In genomic region chr1:115829023-115829674, GRCh38 we compare ENCODE assay signal across 8 cellular contexts. TPM values are rescaled to one million over a fixed set of nuclear protein-coding genes. Genes with fewer than 3 reads are reported as not detected.
A peak's percentile ranks its signal among the peaks of the same experiment; 100 is the strongest.
DNase-seq lines count a peak whose midpoint lies in the region; ATAC-seq lines count a peak whose summit lies in the region.

No MANE protein-coding gene starts in this region.

- H3K27me3 ChIP-seq in NT2/D1 (ENCODE audit: insufficient read depth, insufficient read length), result peaks cover 38% of the 10 kb centered on the region
- peaks cover 0 to 3% of the 10 kb centered on the region in 2 donors for H3K27me3 ChIP-seq in muscle layer of colon (ENCODE audit: control insufficient read depth in 1 of 2, insufficient read depth in 2 of 2, low read length in 2 of 2)

- H3K27ac Mint-ChIP-seq in effector memory CD8-positive, alpha-beta T cell, result no peak overlapping the region

- H3K4me1 Mint-ChIP-seq in effector memory CD8-positive, alpha-beta T cell (ENCODE audit: low read depth in 2 of 2), result peaks cover 0 to 8% of the 10 kb centered on the region in 2 donors

- no peak overlapping the region for H3K27ac ChIP-seq in muscle layer of colon (ENCODE audit: low read depth, low read length)

- H3K9me3 Mint-ChIP-seq in effector memory CD8-positive, alpha-beta T cell, result no peaks in the 10 kb centered on the region

- peak overlapping the region; percentile 58 to 72 for H3K4me3 Mint-ChIP-seq in effector memory CD8-positive, alpha-beta T cell

- peaks cover 3% of the 10 kb centered on the region for H3K36me3 Mint-ChIP-seq in effector memory CD8-positive, alpha-beta T cell (ENCODE audit: insufficient read depth)

- peak overlapping the region; percentile 36 for H3K4me3 ChIP-seq in NT2/D1 (ENCODE audit: insufficient read length, low read depth)
- peak overlapping the region; percentile 47 to 61 for H3K4me3 ChIP-seq in muscle layer of colon (ENCODE audit: low read depth in 1 of 2, low read length in 2 of 2)

- DNase-seq in EL, result peak; percentile 90
- DNase-seq in NT2/D1 (ENCODE audit: low read depth, low spot score), result no peak
- no peak for DNase-seq in effector memory CD8-positive, alpha-beta T cell
- DNase-seq in SW 1271 (lab: John Stamatoyannopoulos, UW), result no peak
- no peak for DNase-seq in NCI-H2107 treated with DMSO at 0.1 percent for 48 hours (lab: John Stamatoyannopoulos, UW; ENCODE audit: unreplicated experiment)
- DNase-seq in NCI-H526 (lab: John Stamatoyannopoulos, UW), result no peak
- no peak for DNase-seq in SK-N-DZ (ENCODE audit: low spot score)

- H3K9me3 ChIP-seq in NT2/D1 (ENCODE audit: insufficient read depth, low read length), result no peaks in the 10 kb centered on the region
- H3K9me3 ChIP-seq in muscle layer of colon (ENCODE audit: low read length), result no peaks in the 10 kb centered on the region

- H3K9ac ChIP-seq in NT2/D1 (ENCODE audit: insufficient read length, low read depth) (peak overlapping the region; percentile 62), muscle layer of colon (ENCODE audit: low read length) (no peak overlapping the region)

- no peak for ATAC-seq in effector memory CD8-positive, alpha-beta T cell (replicated peaks)

- H3K4me1 ChIP-seq in NT2/D1 (ENCODE audit: insufficient read depth, insufficient read length), result peaks cover 8% of the 10 kb centered on the region
- H3K4me1 ChIP-seq in muscle layer of colon (ENCODE audit: insufficient read depth, low read length), result peaks cover 5% of the 10 kb centered on the region

- H3K27me3 Mint-ChIP-seq in effector memory CD8-positive, alpha-beta T cell, result peaks cover 61 to 93% of the 10 kb centered on the region in 2 donors

- H3K36me3 ChIP-seq in NT2/D1 (ENCODE audit: insufficient read depth, insufficient read length, low read length) (no peaks in the 10 kb centered on the region), muscle layer of colon (ENCODE audit: insufficient read depth, low read length) (no peaks in the 10 kb centered on the region)

RNA-seq across cellular contexts. Expression of gene NHLH2, which starts 11.8 kb away (rescaled TPM):
- 0.09 TPM in 1 of 2 replicates, not detected in the other for polyA plus RNA-seq in SK-N-DZ (2014; cell fraction: cytosol; rRNA removed)
- polyA plus RNA-seq in SK-N-DZ (2014; cell fraction: nucleus; rRNA removed), result 0.07 and 0.40 TPM in 2 replicates
